10 cellular contexts compared by ENCODE assay signal in genomic region chr7:134737561-134738353, GRCh38. TPM values are rescaled to one million over a fixed set of nuclear protein-coding genes. Genes with fewer than 3 reads are reported as not detected.
DNase-seq lines count a peak whose midpoint lies in the region; ATAC-seq, FAIRE-seq and TF ChIP-seq lines count a peak whose summit lies in the region.
"Had no signal": no experiment of that assay in that cellular context is flagged by ENCODE, and none has a peak within 500 bp of the region (broad histone marks: within the 10 kb centered on the region; RNA-seq: fewer than 3 reads in every experiment).

No MANE protein-coding gene starts in this region.

- no peak overlapping the region for H3K9ac ChIP-seq in mammary epithelial cell (ENCODE audit: insufficient read depth, low read length)

- CTCF ChIA-PET in mammary epithelial cell (lab: Charles Lee; ENCODE audit: low non-redundant PET), result no interaction called here

- FAIRE-seq in pancreas (lab: Jason Lieb, UNC) (no peak), frontal cortex (lab: Jason Lieb, UNC) (no peak)
- FAIRE-seq: GM18507, kidney had no signal

- intact Hi-C loops in mammary epithelial cell (cut with micrococcal nuclease), result no loop called here
- intact Hi-C loops in pancreas (cut with DNase I), result no loop called here

- H3K36me3 ChIP-seq in mammary epithelial cell (ENCODE audit: insufficient read depth, low read length), result no peaks in the 10 kb centered on the region
- no peaks in the 10 kb centered on the region for H3K36me3 ChIP-seq in pancreas

- H3K9me3 ChIP-seq in mammary epithelial cell (replicated peaks; ENCODE audit: insufficient read depth, low read length) (no peaks in the 10 kb centered on the region), pancreas (no peaks in the 10 kb centered on the region)

- H3K4me1 ChIP-seq in mammary epithelial cell (ENCODE audit: insufficient read depth, low read length) (peaks cover 27% of the 10 kb centered on the region), pancreas (no peaks in the 10 kb centered on the region)

- H4K20me1 ChIP-seq in mammary epithelial cell (ENCODE audit: insufficient read depth, low read length), result no peaks in the 10 kb centered on the region

- WGBS in mammary epithelial cell (ENCODE audit: low coverage, missing lambda C conversion rate), result 21% methylated on average over 7 of the region's 7 CpGs
- WGBS in pancreas, 2 donors, result 66 to 75% methylated on average over 7 of the region's 7 CpGs

- no TSS peak for BruUV-seq in mammary epithelial cell (replicated peaks; lab: Mats Ljungman, UMichigan)

- peak overlapping the region; percentile 65 for H3K4me2 ChIP-seq in mammary epithelial cell (ENCODE audit: insufficient read depth, low read depth, low read length)

- H3K27ac ChIP-seq in mammary epithelial cell (ENCODE audit: insufficient read depth, low read depth, low read length) (peak overlapping the region; percentile 57), pancreas (no peak overlapping the region)

- H2AFZ ChIP-seq in mammary epithelial cell (ENCODE audit: low read depth, low read length), result peak overlapping the region; percentile 78

- in situ Hi-C loops in mammary epithelial cell (cut with MboI; ENCODE audit: low sequenced_read_pairs in 2 of 2), result no loop called here

- dilution Hi-C loops in mammary epithelial cell (cut with HindIII; ENCODE audit: low sequenced_read_pairs), result no loop called here

- DNase-seq in CD1c-positive myeloid dendritic cell (ENCODE audit: extremely low spot score), result peak; percentile 96
- DNase-seq in Kasumi-1 (lab: John Stamatoyannopoulos, UW), result peak; percentile 46 to 65
- DNase-seq in mammary epithelial cell, result peak; percentile 89
- no peak for DNase-seq in pancreas
- no peak for DNase-seq in hepatic stellate cell (ENCODE audit: low spot score)
- no peak for DNase-seq in frontal cortex (ENCODE audit: low spot score in 2 of 2)
- DNase-seq: kidney had no signal

- H3K27me3 ChIP-seq in mammary epithelial cell (ENCODE audit: insufficient read depth, low read length) (no peaks in the 10 kb centered on the region), pancreas (no peaks in the 10 kb centered on the region)

- H3K79me2 ChIP-seq in mammary epithelial cell (ENCODE audit: insufficient read depth, low read length), result no peaks in the 10 kb centered on the region

- TF ChIP-seq CTCF in mammary epithelial cell (conservative IDR thresholded peaks at IDR 0.05 in 1 of 2, IDR thresholded peaks at IDR 0.05 in 1 of 2; ENCODE audit: extremely low read depth in 1 of 2, insufficient read depth in 1 of 2, low read depth in 1 of 2, low read length in 2 of 2), result no peak
- no peak for TF ChIP-seq CTCF in pancreas (IDR thresholded peaks at IDR 0.05)

- ATAC-seq in pancreas, result peak in 3 of 4 donors; percentile 38 to 72 (median 62)
- no peak for ATAC-seq in HG02981 (IDR thresholded peaks at IDR 0.05; ENCODE audit: unreplicated experiment)
- ATAC-seq in GM18517 (IDR thresholded peaks at IDR 0.05; ENCODE audit: unreplicated experiment), result no peak

- H3K4me3 ChIP-seq in mammary epithelial cell (replicated peaks in 1 of 3; ENCODE audit: insufficient read depth in 1 of 3, low read depth in 2 of 3, low read length in 3 of 3), result no peak overlapping the region
- H3K4me3 ChIP-seq in pancreas, result no peak overlapping the region

RNA-seq across cellular contexts. Expression of gene CALD1, which starts 41.7 kb away (rescaled TPM):
- total RNA-seq in mammary epithelial cell (100 to 1,000 TPM; 251 to 445 TPM), pancreas (10 to 100 TPM; 17.0 to 85.8 (median 27.3) TPM), frontal cortex (27.3 TPM)
- polyA plus RNA-seq in mammary epithelial cell (151 TPM), pancreas (10 to 100 TPM; 35.1 to 35.3 TPM)
- 182 TPM for polyA minus RNA-seq in mammary epithelial cell

Comparison
In these comparisons a context has a peak if more than half of its experiments do, and no peak if none do; other contexts are left out.
1. DNase-seq: peak in CD1c-positive myeloid dendritic cell (single experiment), Kasumi-1 (2 of 2) and mammary epithelial cell (single experiment); none in pancreas (0 of 6), hepatic stellate cell (single experiment) and frontal cortex (0 of 2).
2. ATAC-seq: peak in pancreas (3 of 4); none in HG02981 (single experiment) and GM18517 (single experiment).